ENCODE assay signal across 16 cellular contexts in the genomic region with DNA sequence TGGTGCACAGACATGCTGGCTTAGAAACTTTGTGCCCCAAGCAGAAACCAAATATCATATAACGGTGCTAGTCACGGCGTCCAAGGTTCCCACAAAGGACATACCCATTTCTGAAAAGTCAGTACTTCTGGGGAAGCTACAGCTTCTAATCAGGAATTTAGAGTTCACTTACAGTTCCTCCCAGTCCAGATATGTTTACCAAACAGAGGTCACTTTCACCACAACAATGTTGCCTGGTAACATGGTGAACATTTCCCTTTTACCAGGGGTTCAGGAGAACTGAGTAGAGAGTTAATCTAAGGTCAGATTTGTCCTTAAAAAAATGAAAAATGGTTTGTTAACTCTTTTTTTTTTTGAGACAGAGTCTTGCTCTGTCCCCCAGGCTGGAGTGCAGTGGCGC.
DNase-seq lines count a peak whose midpoint lies in the region; ATAC-seq and TF ChIP-seq lines count a peak whose summit lies in the region.
"Had no signal": no experiment of that assay in that cellular context is flagged by ENCODE, and none has a peak within 500 bp of the region (broad histone marks: within the 10 kb centered on the region; RNA-seq: fewer than 3 reads in every experiment).

No MANE protein-coding gene starts in this region.

- no peak overlapping the region for H3K27ac Mint-ChIP-seq in CD4-positive, CD25-positive, alpha-beta regulatory T cell
- peak overlapping the region; percentile 98 to 99 for H3K27ac Mint-ChIP-seq in effector memory CD8-positive, alpha-beta T cell
- H3K27ac Mint-ChIP-seq: B cell had no signal

- no peak for ATAC-seq in CD4-positive, CD25-positive, alpha-beta regulatory T cell (ENCODE audit: low read depth in 2 of 2)
- no peak for ATAC-seq in effector memory CD8-positive, alpha-beta T cell (replicated peaks)
- ATAC-seq in lower lobe of right lung = peak; percentile 22 to 49
- ATAC-seq in GM21447 (IDR thresholded peaks at IDR 0.05; ENCODE audit: unreplicated experiment) = no peak
- no peak for ATAC-seq in GM19395 (IDR thresholded peaks at IDR 0.05; ENCODE audit: unreplicated experiment)
- ATAC-seq: PC-3 had no signal

- no peaks in the 10 kb centered on the region for H3K27me3 ChIP-seq in CD4-positive, CD25-positive, alpha-beta regulatory T cell (ENCODE audit: control insufficient read depth, insufficient read depth, low read length)
- H3K27me3 ChIP-seq in lower lobe of right lung (ENCODE audit: low read depth) = no peaks in the 10 kb centered on the region

- intact Hi-C loops in lower lobe of right lung (cut with DNase I) = no loop called here

- peaks cover 17% of the 10 kb centered on the region for H3K36me3 ChIP-seq in CD4-positive, CD25-positive, alpha-beta regulatory T cell (ENCODE audit: control insufficient read depth, insufficient read depth, low read length)
- peaks cover 21% of the 10 kb centered on the region for H3K36me3 ChIP-seq in lower lobe of right lung
- H3K36me3 ChIP-seq: HAP-1 had no signal

- H3K4me1 Mint-ChIP-seq in CD4-positive, CD25-positive, alpha-beta regulatory T cell = peaks cover 43 to 85% (median 63%) of the 10 kb centered on the region in 4 donors
- H3K4me1 Mint-ChIP-seq in effector memory CD8-positive, alpha-beta T cell (ENCODE audit: low read depth in 2 of 2) = peaks cover 44 to 73% of the 10 kb centered on the region in 2 donors

- no peak for DNase-seq in CD4-positive, CD25-positive, alpha-beta regulatory T cell
- peak; percentile 33 for DNase-seq in HT-29 (ENCODE audit: low spot score)
- no peak for DNase-seq in effector memory CD8-positive, alpha-beta T cell
- DNase-seq in lower lobe of right lung = no peak
- DNase-seq in stimulated activated CD4-positive, alpha-beta T cell treated with anti-CD3 and anti-CD28 coated beads, Interleukin-15, amount 100 ng/mL, for 24 hours = no peak
- DNase-seq in stimulated activated CD8-positive, alpha-beta memory T cell treated with anti-CD3 and anti-CD28 coated beads, Interleukin-4, amount 100 ng/mL, for 48 hours = no peak
- DNase-seq: DMS 273 treated with DMSO at 0.1 percent for 48 hours, Kasumi-1, NCI-H1436 treated with DMSO at 0.1 percent for 48 hours, NCI-H345, NCI-H526 treated with DMSO at 0.1 percent for 48 hours, PC-3 had no signal

- H3K9me3 Mint-ChIP-seq in CD4-positive, CD25-positive, alpha-beta regulatory T cell = peaks cover 0 to 5% (median 0%) of the 10 kb centered on the region in 7 donors
- no peaks in the 10 kb centered on the region for H3K9me3 Mint-ChIP-seq in effector memory CD8-positive, alpha-beta T cell

- H3K4me1 ChIP-seq in CD4-positive, CD25-positive, alpha-beta regulatory T cell (ENCODE audit: control insufficient read depth, insufficient read depth, low read length, poor library complexity, severe bottlenecking) = peaks cover 55% of the 10 kb centered on the region
- peaks cover 69% of the 10 kb centered on the region for H3K4me1 ChIP-seq in lower lobe of right lung
- H3K4me1 ChIP-seq: HAP-1 had no signal

- H3K4me3 ChIP-seq in CD4-positive, CD25-positive, alpha-beta regulatory T cell (ENCODE audit: low read depth, low read length) = peak overlapping the region; percentile 40
- no peak overlapping the region for H3K4me3 ChIP-seq in lower lobe of right lung
- H3K4me3 ChIP-seq: HAP-1 had no signal

- H3K4me3 Mint-ChIP-seq in CD4-positive, CD25-positive, alpha-beta regulatory T cell = no peak overlapping the region
- peak overlapping the region in 1 of 2 donors; percentile 57 for H3K4me3 Mint-ChIP-seq in effector memory CD8-positive, alpha-beta T cell
- H3K4me3 Mint-ChIP-seq: B cell had no signal

- H3K27ac ChIP-seq in CD4-positive, CD25-positive, alpha-beta regulatory T cell (ENCODE audit: insufficient read depth, low read length, poor library complexity, severe bottlenecking) = no peak overlapping the region
- H3K27ac ChIP-seq in lower lobe of right lung = no peak overlapping the region

- H3K36me3 Mint-ChIP-seq in CD4-positive, CD25-positive, alpha-beta regulatory T cell = peaks cover 17% of the 10 kb centered on the region
- H3K36me3 Mint-ChIP-seq in effector memory CD8-positive, alpha-beta T cell (ENCODE audit: insufficient read depth) = no peaks in the 10 kb centered on the region

- no peaks in the 10 kb centered on the region for H3K9me3 ChIP-seq in CD4-positive, CD25-positive, alpha-beta regulatory T cell (ENCODE audit: control insufficient read depth in 2 of 2, low read length in 2 of 2)
- H3K9me3 ChIP-seq in lower lobe of right lung = no peaks in the 10 kb centered on the region
- H3K9me3 ChIP-seq: HAP-1 had no signal

- peaks cover 5% of the 10 kb centered on the region for H3K27me3 Mint-ChIP-seq in CD4-positive, CD25-positive, alpha-beta regulatory T cell
- H3K27me3 Mint-ChIP-seq in effector memory CD8-positive, alpha-beta T cell = no peaks in the 10 kb centered on the region
- H3K27me3 Mint-ChIP-seq: B cell had no signal

- TF ChIP-seq CTCF in lower lobe of right lung (IDR thresholded peaks at IDR 0.05) = no peak

Comparison
In these comparisons a context has a peak if more than half of its experiments do, and no peak if none do; other contexts are left out.
1. ATAC-seq: peak in lower lobe of right lung (2 of 2); none in CD4-positive, CD25-positive, alpha-beta regulatory T cell (0 of 2), effector memory CD8-positive, alpha-beta T cell (single experiment), GM21447 (single experiment) and GM19395 (single experiment).
2. H3K27ac Mint-ChIP-seq: peak in effector memory CD8-positive, alpha-beta T cell (2 of 2); none in CD4-positive, CD25-positive, alpha-beta regulatory T cell (0 of 3).